ENCODE assay signal across 8 cellular contexts in genomic region chr16:69123894-69124293, GRCh38. TPM values are rescaled to one million over a fixed set of nuclear protein-coding genes. Genes with fewer than 3 reads are reported as not detected.
DNase-seq lines count a peak whose midpoint lies in the region; ATAC-seq and TF ChIP-seq lines count a peak whose summit lies in the region.

No MANE protein-coding gene starts in this region.

- no peaks in the 10 kb centered on the region for H3K27me3 ChIP-seq in GM23338 (ENCODE audit: insufficient read depth)
- H3K27me3 ChIP-seq in tibial nerve, result no peaks in the 10 kb centered on the region

- H3K4me3 ChIP-seq in AG09309 (ENCODE audit: control insufficient read depth, low read depth, low read length), result no peak overlapping the region
- H3K4me3 ChIP-seq in GM23338, result no peak overlapping the region
- no peak overlapping the region for H3K4me3 ChIP-seq in tibial nerve

- H3K36me3 ChIP-seq in GM23338 (ENCODE audit: insufficient read depth) (peaks cover 13% of the 10 kb centered on the region; the same call in 1 of the 2 replicates), tibial nerve (peaks cover 0 to 53% (median 11%) of the 10 kb centered on the region in 3 donors)

- DNase-seq in AG09309 (ENCODE audit: low read depth), result peak; percentile 32
- peak; percentile 86 for DNase-seq in GM23338 (ENCODE audit: low spot score)
- peak; percentile 70 for DNase-seq in NCI-H69 (lab: John Stamatoyannopoulos, UW)
- peak; percentile 60 to 63 for DNase-seq in activated CD4-positive, alpha-beta T cell treated with anti-CD3 and anti-CD28 coated beads, Interleukin-2, amount 50 U/mL, for 4 hours
- peak; percentile 63 for DNase-seq in endothelial cell (ENCODE audit: low spot score)
- peak; percentile 45 to 83 (median 66) for DNase-seq in naive thymus-derived CD8-positive, alpha-beta T cell
- peak in 1 of 2 donors; percentile 30 for DNase-seq in tibial nerve (ENCODE audit: low spot score in 2 of 2)

- TF ChIP-seq POLR2A in tibial nerve (IDR thresholded peaks at IDR 0.05), result no peak

- H3K36me3 Mint-ChIP-seq in GM23338 (ENCODE audit: low read depth), result peaks cover 61% of the 10 kb centered on the region
- H3K36me3 Mint-ChIP-seq in endothelial cell (ENCODE audit: low read depth, unreplicated experiment), result peaks cover 15% of the 10 kb centered on the region
- peaks cover 4 to 54% (median 5%) of the 10 kb centered on the region in 3 donors for H3K36me3 Mint-ChIP-seq in naive thymus-derived CD8-positive, alpha-beta T cell

- H3K4me1 ChIP-seq in GM23338 (ENCODE audit: insufficient read depth) (no peaks in the 10 kb centered on the region), tibial nerve (peaks cover 0 to 22% (median 0%) of the 10 kb centered on the region in 4 donors)

- WGBS in tibial nerve, 2 donors, result 81 to 84% methylated on average over 3 of the region's 3 CpGs

- H3K9me3 Mint-ChIP-seq in GM23338 (no peaks in the 10 kb centered on the region), endothelial cell (ENCODE audit: unreplicated experiment) (no peaks in the 10 kb centered on the region)
- H3K9me3 Mint-ChIP-seq in naive thymus-derived CD8-positive, alpha-beta T cell, result no peaks in the 10 kb centered on the region

- H3F3A ChIP-seq in GM23338 (replicated peaks; ENCODE audit: low read depth), result peaks cover 26% of the 10 kb centered on the region

- H3K4me2 ChIP-seq in GM23338, result no peak overlapping the region

- TF ChIP-seq CTCF in AG09309 (IDR thresholded peaks at IDR 0.05; ENCODE audit: control insufficient read depth, insufficient read depth, low read depth, low read length, missing control alignments) (peak; percentile 56), GM23338 (conservative IDR thresholded peaks at IDR 0.05; ENCODE audit: low read depth in 2 of 2) (peak; percentile 78 to 91), endothelial cell (IDR thresholded peaks at IDR 0.05; ENCODE audit: unreplicated experiment) (peak; percentile 90), tibial nerve (IDR thresholded peaks at IDR 0.05) (peak; percentile 40 to 69 (median 58))

- peaks cover 23% of the 10 kb centered on the region for H4K20me1 ChIP-seq in GM23338 (replicated peaks; ENCODE audit: insufficient read depth)

- H3K79me2 ChIP-seq in GM23338 (replicated peaks; ENCODE audit: insufficient read depth), result peaks cover 52% of the 10 kb centered on the region

- H3K4me3 Mint-ChIP-seq in GM23338 (no peak overlapping the region), endothelial cell (ENCODE audit: unreplicated experiment) (no peak overlapping the region)
- no peak overlapping the region for H3K4me3 Mint-ChIP-seq in naive thymus-derived CD8-positive, alpha-beta T cell

- H3K27ac Mint-ChIP-seq in GM23338 (no peak overlapping the region), endothelial cell (ENCODE audit: unreplicated experiment) (no peak overlapping the region)
- H3K27ac Mint-ChIP-seq in naive thymus-derived CD8-positive, alpha-beta T cell, result peak overlapping the region in 4 of 10 donors; percentile 9 to 63 (median 30)

- TF ChIP-seq EP300 in tibial nerve (IDR thresholded peaks at IDR 0.05), result no peak

- no peaks in the 10 kb centered on the region for H3K9me2 ChIP-seq in GM23338 (ENCODE audit: insufficient read depth)

- ATAC-seq in GM23338 (peak; percentile 64), HG03457 (IDR thresholded peaks at IDR 0.05; ENCODE audit: unreplicated experiment) (no peak)
- peak; percentile 87 to 89 for ATAC-seq in naive thymus-derived CD8-positive, alpha-beta T cell

- H3K27ac ChIP-seq in GM23338 (ENCODE audit: low read depth) (peak overlapping the region; percentile 1; the same call in 1 of the 2 replicates), tibial nerve (no peak overlapping the region)

- no peaks in the 10 kb centered on the region for H3K9me3 ChIP-seq in tibial nerve

- POLR2A ChIA-PET in naive thymus-derived CD8-positive, alpha-beta T cell (lab: Charles Lee), result interaction anchor here (0.6 to 2.1 kb wide), 3 partner anchors 9 to 281 kb away, joined by 3 to 9 read pairs (median 4); partner anchors contain the start of genes CHTF8, HAS3 and UTP4

- H3K27me3 Mint-ChIP-seq in GM23338 (ENCODE audit: insufficient read depth, low read depth, poor library complexity) (peaks cover 3% of the 10 kb centered on the region), endothelial cell (ENCODE audit: unreplicated experiment) (peaks cover 1% of the 10 kb centered on the region)
- no peaks in the 10 kb centered on the region for H3K27me3 Mint-ChIP-seq in naive thymus-derived CD8-positive, alpha-beta T cell

- H3K4me1 Mint-ChIP-seq in GM23338 (no peaks in the 10 kb centered on the region; the same call in 2 of the 3 replicates), endothelial cell (ENCODE audit: unreplicated experiment) (peaks cover 13% of the 10 kb centered on the region)
- H3K4me1 Mint-ChIP-seq in naive thymus-derived CD8-positive, alpha-beta T cell, result peaks cover 8 to 38% (median 30%) of the 10 kb centered on the region in 4 donors

- H2AFZ ChIP-seq in GM23338, result no peak overlapping the region

TF ChIP-seq in GM23338, 12 proteins besides CTCF, POLR2A, EP300 and RAD21 (continues in another document):
- no peak for TF ChIP-seq JUNB (IDR thresholded peaks at IDR 0.05; ENCODE audit: unreplicated experiment)
- TF ChIP-seq ZNF331 (CRISPR knock-in tag; IDR thresholded peaks at IDR 0.05; ENCODE audit: low read depth), result no peak
- no peak for TF ChIP-seq ETS1 (IDR thresholded peaks at IDR 0.05)
- no peak for TF ChIP-seq REST (IDR thresholded peaks at IDR 0.05; ENCODE audit: unreplicated experiment)
- no peak for TF ChIP-seq ZNF114 (CRISPR knock-in tag; IDR thresholded peaks at IDR 0.05)
- TF ChIP-seq EZH2 (IDR thresholded peaks at IDR 0.05; ENCODE audit: low read depth, unreplicated experiment), result no peak
- TF ChIP-seq EZH2phosphoT487 (IDR thresholded peaks at IDR 0.05; ENCODE audit: unreplicated experiment), result no peak
- TF ChIP-seq CREB1 (CRISPR knock-in tag; IDR thresholded peaks at IDR 0.05; ENCODE audit: low read depth), result no peak
- TF ChIP-seq POLR2AphosphoS5 (IDR thresholded peaks at IDR 0.05; ENCODE audit: low read depth), result no peak

RNA-seq across cellular contexts. Expression of gene CHTF8, which starts 8.5 kb away (rescaled TPM):
- 147 and 155 TPM in 2 replicates for total RNA-seq in GM23338 (2014; rRNA removed; shearing (Covaris generic))
- polyA plus RNA-seq in GM23338 (2016; fragmentation: Nextera tagmentation; extraction: Ambion mirVana), result 24.4 and 25.5 TPM in 2 replicates
- total RNA-seq in endothelial cell (ENCODE audit: unreplicated experiment) (169 TPM), tibial nerve (10 to 100 TPM; 58.8 to 99.0 (median 76.5) TPM)
- total RNA-seq in naive thymus-derived CD8-positive, alpha-beta T cell, result 100 to 1,000 TPM; 126 to 137 TPM
- 100 to 1,000 TPM; 165 to 192 (median 184) TPM for polyA plus RNA-seq in naive thymus-derived CD8-positive, alpha-beta T cell

RNA-seq across cellular contexts. Expression of gene UTP4, which starts 8.6 kb away (rescaled TPM):
- total RNA-seq in GM23338 (2014; rRNA removed; shearing (Covaris generic)), result 66.6 and 76.7 TPM in 2 replicates
- 63.2 TPM in 2 replicates for polyA plus RNA-seq in GM23338 (2016; fragmentation: Nextera tagmentation; extraction: Ambion mirVana)
- total RNA-seq in endothelial cell (ENCODE audit: unreplicated experiment) (39.3 TPM), tibial nerve (10 to 100 TPM; 17.6 to 48.0 (median 24.1) TPM)
- 10 to 100 TPM; 41.8 to 44.5 TPM for total RNA-seq in naive thymus-derived CD8-positive, alpha-beta T cell
- 10 to 100 TPM; 72.4 to 77.6 (median 72.8) TPM for polyA plus RNA-seq in naive thymus-derived CD8-positive, alpha-beta T cell

RNA-seq across cellular contexts. Expression of gene HAS3, which starts 18.4 kb away (rescaled TPM):
- 54.9 and 56.7 TPM in 2 replicates for total RNA-seq in GM23338 (2014; rRNA removed; shearing (Covaris generic))
- polyA plus RNA-seq in GM23338 (2016; fragmentation: Nextera tagmentation; extraction: Ambion mirVana), result 7.3 TPM in 2 replicates
- total RNA-seq in endothelial cell (ENCODE audit: unreplicated experiment) (2.7 TPM), tibial nerve (1 to 10 TPM in 2 of 4 donors, under 1 TPM in 2; 0.42 to 7.1 (median 2.1) TPM)
- 1 to 10 TPM; 3.4 to 4.0 TPM for total RNA-seq in naive thymus-derived CD8-positive, alpha-beta T cell
- polyA plus RNA-seq in naive thymus-derived CD8-positive, alpha-beta T cell, result under 1 TPM; 0.07 to 0.55 (median 0.11) TPM
